7 cellular contexts compared by ENCODE assay signal in the genomic region with DNA sequence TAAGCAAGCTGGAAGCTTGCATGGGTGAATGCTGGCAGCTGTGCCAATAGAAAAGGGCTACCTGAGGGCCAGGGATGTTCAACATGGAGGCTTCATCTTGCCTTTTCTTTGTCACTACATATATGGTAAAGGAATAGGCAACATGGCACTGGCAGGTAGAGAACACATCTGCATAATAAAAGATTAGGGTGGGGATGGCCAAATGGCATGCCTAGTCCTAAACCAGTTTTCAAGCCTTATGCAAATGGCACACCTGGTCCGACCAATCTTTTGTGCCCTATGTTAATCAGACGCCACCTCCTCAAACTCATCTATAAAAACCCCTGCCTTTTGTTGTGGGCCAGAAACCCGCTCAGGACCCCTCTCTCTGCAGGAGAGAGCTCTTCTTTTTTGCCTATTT.
"Had no signal": no experiment of that assay in that cellular context is flagged by ENCODE, and none has a peak within 500 bp of the region (broad histone marks: within the 10 kb centered on the region; RNA-seq: fewer than 3 reads in every experiment).

No MANE protein-coding gene starts in this region.

- DNase-seq: GOT3, HFFc6 had no signal

- H3K4me3 Mint-ChIP-seq: HFFc6, IgD-negative memory B cell had no signal

- H3K4me1 ChIP-seq: HAP-1 had no signal

- H3K4me3 ChIP-seq: HAP-1 had no signal

- H3K9me3 ChIP-seq: HAP-1 had no signal

- H3K36me3 ChIP-seq: HAP-1 had no signal

- H3K27ac Mint-ChIP-seq: HFFc6, IgD-negative memory B cell had no signal

- H3K36me3 Mint-ChIP-seq: IgD-negative memory B cell had no signal

- H3K4me1 Mint-ChIP-seq: IgD-negative memory B cell had no signal

- ATAC-seq: HCT116, HepG2 had no signal

- H3K27ac ChIP-seq: HL-60 had no signal

- H3K9me3 Mint-ChIP-seq: HFFc6, IgD-negative memory B cell had no signal
